Comparison of ENCODE assay signal across 8 cellular contexts in genomic region chr2:74002515-74003391, GRCh38. TPM values are rescaled to one million over a fixed set of nuclear protein-coding genes. Genes with fewer than 3 reads are reported as not detected.
A peak's percentile ranks its signal among the peaks of the same experiment; 100 is the strongest.
DNase-seq lines count a peak whose midpoint lies in the region; ATAC-seq, FAIRE-seq and TF ChIP-seq lines count a peak whose summit lies in the region.

No MANE protein-coding gene starts in this region.

- H3K27ac Mint-ChIP-seq in activated naive CD4-positive, alpha-beta T cell treated with anti-CD3 and anti-CD28 coated beads, Interleukin-2, amount 50 U/mL, for 72 hours = peak overlapping the region in 1 of 2 donors; percentile 70
- peak overlapping the region; percentile 92 for H3K27ac Mint-ChIP-seq in osteocyte (ENCODE audit: unreplicated experiment)

- WGBS in transverse colon (ENCODE audit: low coverage in 1 of 2), 2 donors = 14 to 20% methylated on average over 2 to 42 of the region's 68 CpGs

- peak overlapping the region; percentile 49 to 75 (median 58) for H3K27ac ChIP-seq in transverse colon

- no peak for TF ChIP-seq EP300 in transverse colon (IDR thresholded peaks at IDR 0.05; ENCODE audit: low read depth)

- no peak for FAIRE-seq in D721Med (lab: Jason Lieb, UNC)

- H3K27me3 Mint-ChIP-seq in osteocyte (ENCODE audit: unreplicated experiment) = no peaks in the 10 kb centered on the region

- no peaks in the 10 kb centered on the region for H3K36me3 ChIP-seq in transverse colon

- peaks cover 77% of the 10 kb centered on the region for H3K4me1 Mint-ChIP-seq in osteocyte (ENCODE audit: unreplicated experiment)

- H3K4me1 ChIP-seq in transverse colon = peaks cover 6 to 58% (median 31%) of the 10 kb centered on the region in 4 donors

- DNase-seq in D721Med (ENCODE audit: insufficient read length, low spot score) (peak; percentile 82), HuH-7.5 (ENCODE audit: low spot score) (peak; percentile 80), SHP77 treated with DMSO at 0.1 percent for 48 hours (lab: John Stamatoyannopoulos, UW) (peak; percentile 38), Right ventricle myocardium superior (peak; percentile 90), osteocyte (ENCODE audit: extremely low spot score, unreplicated experiment) (peak; percentile 95), transverse colon (peak; percentile 85)
- peak; percentile 57 to 85 for DNase-seq in activated naive CD4-positive, alpha-beta T cell treated with anti-CD3 and anti-CD28 coated beads, Interleukin-2, amount 50 U/mL, for 72 hours (ENCODE audit: low spot score in 2 of 2)

- no peak for TF ChIP-seq POLR2A in transverse colon (IDR thresholded peaks at IDR 0.05)

- H3K36me3 Mint-ChIP-seq in activated naive CD4-positive, alpha-beta T cell treated with anti-CD3 and anti-CD28 coated beads, Interleukin-2, amount 50 U/mL, for 72 hours = no peaks in the 10 kb centered on the region
- peaks cover 2% of the 10 kb centered on the region for H3K36me3 Mint-ChIP-seq in osteocyte (ENCODE audit: unreplicated experiment)

- intact Hi-C loops in Right ventricle myocardium superior (cut with DNase I) = no loop called here
- intact Hi-C loops in transverse colon (cut with DNase I; ENCODE audit: low total_unique reads) = no loop called here

- H3K4me3 ChIP-seq in transverse colon = peak overlapping the region; percentile 19 to 51 (median 44)

- H3K9me3 Mint-ChIP-seq in activated naive CD4-positive, alpha-beta T cell treated with anti-CD3 and anti-CD28 coated beads, Interleukin-2, amount 50 U/mL, for 72 hours = no peaks in the 10 kb centered on the region
- no peaks in the 10 kb centered on the region for H3K9me3 Mint-ChIP-seq in osteocyte (ENCODE audit: unreplicated experiment)

- ATAC-seq in GM21526 (IDR thresholded peaks at IDR 0.05; ENCODE audit: low FRiP score, unreplicated experiment) (peak; percentile 79), Right ventricle myocardium superior (ENCODE audit: poor library complexity) (peak; percentile 100)
- ATAC-seq in activated naive CD4-positive, alpha-beta T cell treated with anti-CD3 and anti-CD28 coated beads, Interleukin-2, amount 50 U/mL, for 72 hours = peak; percentile 74 to 94

- TF ChIP-seq CTCF in D721Med (IDR thresholded peaks at IDR 0.05; ENCODE audit: insufficient read depth, missing control alignments) (no peak), osteocyte (IDR thresholded peaks at IDR 0.05) (no peak), transverse colon (IDR thresholded peaks at IDR 0.05) (peak in 2 of 5 experiments; percentile 16 to 22)

- H3K4me3 Mint-ChIP-seq in osteocyte (ENCODE audit: unreplicated experiment) = peak overlapping the region; percentile 82

- in situ Hi-C loops in transverse colon (cut with MboI; ENCODE audit: low pct_ligation_motif_present in 1 of 4, low pct_unique_long_range_greater_than_20kb in 1 of 4, low sequenced_read_pairs in 3 of 4) = no loop called here

- no peaks in the 10 kb centered on the region for H3K27me3 ChIP-seq in transverse colon

- no peaks in the 10 kb centered on the region for H3K9me3 ChIP-seq in transverse colon

RNA-seq across cellular contexts. Expression of gene TET3, which starts 18.0 kb away (rescaled TPM):
- 10 to 100 TPM; 15.9 to 24.7 TPM for total RNA-seq in activated naive CD4-positive, alpha-beta T cell treated with anti-CD3 and anti-CD28 coated beads, Interleukin-2, amount 50 U/mL, for 72 hours
- total RNA-seq in Right ventricle myocardium superior (2.0 TPM), osteocyte (26.5 and 27.5 TPM in 2 replicates), transverse colon (10 to 100 TPM; 20.2 to 26.9 (median 22.5) TPM)

Comparison
In these comparisons a context has a peak if more than half of its experiments do, and no peak if none do; other contexts are left out.
1. Peak in every context shown above with its lines: DNase-seq, ATAC-seq, H3K4me3 ChIP-seq and H3K27ac ChIP-seq.
2. DNase-seq: peak in every context shown above with its lines; median percentile 95 in osteocyte; 90 in Right ventricle myocardium superior; 85 in transverse colon; 82 in D721Med; 80 in HuH-7.5; 71 in activated naive CD4-positive, alpha-beta T cell treated with anti-CD3 and anti-CD28 coated beads, Interleukin-2, amount 50 U/mL, for 72 hours; 38 in SHP77 treated with DMSO at 0.1 percent for 48 hours.